Comparison of ENCODE assay signal across 39 cellular contexts in genomic region chr10:97132273-97132672, GRCh38. TPM values are rescaled to one million over a fixed set of nuclear protein-coding genes. Genes with fewer than 3 reads are reported as not detected.
"Had no signal": no experiment of that assay in that cellular context is flagged by ENCODE, and none has a peak within 500 bp of the region (broad histone marks: within the 10 kb centered on the region; RNA-seq: fewer than 3 reads in every experiment).

No MANE protein-coding gene starts in this region.

- ATAC-seq: activated T-cell treated with anti-CD3 and anti-CD28 coated beads, Interleukin-2, amount 50 U/mL, for 72 hours; activated T-helper 17 cell treated with anti-CD3 and anti-CD28 coated beads, Interleukin-2, amount 50 U/mL, for 72 hours; PC-3; Right ventricle myocardium inferior; SK-N-SH treated with all-trans-retinoic acid at 6 μM for 48 hours; T-cell; T-helper 17 cell had no signal

- H3K36me3 Mint-ChIP-seq: activated naive CD4-positive, alpha-beta T cell treated with anti-CD3 and anti-CD28 coated beads, Interleukin-2, amount 50 U/mL, for 24 hours; activated naive CD8-positive, alpha-beta T cell treated with anti-CD3 and anti-CD28 coated beads, Interleukin-2, amount 10 ng/mL, durations not matched to agents 7 days and 5 days; T-cell had no signal

- H3K36me3 ChIP-seq: ascending aorta, breast epithelium, Peyer's patch had no signal

- H3K27me3 ChIP-seq: ascending aorta, breast epithelium, Peyer's patch had no signal

- H3K4me1 Mint-ChIP-seq: activated B cell treated with CpG ODN at 0.5 μM for 24 hours; activated CD4-positive, alpha-beta memory T cell treated with anti-CD3 and anti-CD28 coated beads, Interleukin-2, amount 10 ng/mL, durations not matched to agents 7 days and 5 days; activated naive CD4-positive, alpha-beta T cell treated with anti-CD3 and anti-CD28 coated beads, Interleukin-2, amount 50 U/mL, for 24 hours; activated naive CD8-positive, alpha-beta T cell treated with anti-CD3 and anti-CD28 coated beads, Interleukin-2, amount 10 ng/mL, durations not matched to agents 7 days and 5 days; activated T-helper 17 cell treated with anti-CD3 and anti-CD28 coated beads, Interleukin-2, amount 50 U/mL, for 72 hours; T-cell had no signal

- DNase-seq: activated B cell treated with CpG ODN at 0.5 μM for 24 hours; activated CD4-positive, alpha-beta memory T cell treated with anti-CD3 and anti-CD28 coated beads, Interleukin-2, amount 10 ng/mL, durations not matched to agents 7 days and 5 days; activated CD4-positive, alpha-beta T cell treated with anti-CD3 and anti-CD28 coated beads for 4 hours; activated CD4-positive, alpha-beta T cell treated with anti-CD3 and anti-CD28 coated beads, Interleukin-2, amount 50 U/mL, for 1 hour; activated CD4-positive, CD25-positive, alpha-beta regulatory T cell treated with anti-CD3 and anti-CD28 coated beads, Interleukin-2, amount 50 U/mL, for 72 hours; activated CD8-positive, alpha-beta memory T cell treated with anti-CD3 and anti-CD28 coated beads for 24 hours; activated effector memory CD4-positive, alpha-beta T cell treated with anti-CD3 and anti-CD28 coated beads, Interleukin-2, amount 50 U/mL, for 16 hours; activated naive CD4-positive, alpha-beta T cell treated with Interleukin-2 at 50 U/mL for 16 hours; activated naive CD8-positive, alpha-beta T cell treated with anti-CD3 and anti-CD28 coated beads, Interleukin-2, amount 10 ng/mL, durations not matched to agents 7 days and 5 days; activated T-cell treated with anti-CD3 and anti-CD28 coated beads, Interleukin-2, amount 50 U/mL, for 1 hour; activated T-cell treated with anti-CD3 and anti-CD28 coated beads, Interleukin-2, amount 50 U/mL, for 72 hours; cerebellar nuclear complex; Karpas-422; KBM-7; NCI-H1105; NCI-H1436; NCI-H1930; NCI-H2081 treated with DMSO at 0.1 percent for 48 hours; NCI-H226; NCI-H446 treated with DMSO at 0.1 percent for 48 hours; NCI-H524; NCI-H69; NCI-H82; NK-92 treated with Interleukin-12 subunit alpha and Interleukin-12 subunit beta, amount 100 ng/mL, for 24 hours; PC-3; Peyer's patch; SIG-M5; T-cell; T-helper 17 cell; T-helper 9 cell had no signal

- H3K4me3 Mint-ChIP-seq: activated B cell treated with CpG ODN at 0.5 μM for 24 hours; activated CD4-positive, alpha-beta memory T cell treated with anti-CD3 and anti-CD28 coated beads, Interleukin-2, amount 10 ng/mL, durations not matched to agents 7 days and 5 days; activated naive CD4-positive, alpha-beta T cell treated with anti-CD3 and anti-CD28 coated beads, Interleukin-2, amount 50 U/mL, for 24 hours; activated naive CD8-positive, alpha-beta T cell treated with anti-CD3 and anti-CD28 coated beads, Interleukin-2, amount 10 ng/mL, durations not matched to agents 7 days and 5 days; activated T-cell treated with anti-CD3 and anti-CD28 coated beads, Interleukin-2, amount 50 U/mL, for 72 hours; activated T-helper 17 cell treated with anti-CD3 and anti-CD28 coated beads, Interleukin-2, amount 50 U/mL, for 72 hours; T-cell; T-helper 17 cell had no signal

- H3K9me3 ChIP-seq: ascending aorta, breast epithelium, Peyer's patch had no signal

- H3K27ac Mint-ChIP-seq: activated B cell treated with CpG ODN at 0.5 μM for 24 hours; activated CD4-positive, alpha-beta memory T cell treated with anti-CD3 and anti-CD28 coated beads, Interleukin-2, amount 10 ng/mL, durations not matched to agents 7 days and 5 days; activated naive CD4-positive, alpha-beta T cell treated with anti-CD3 and anti-CD28 coated beads, Interleukin-2, amount 50 U/mL, for 24 hours; activated naive CD8-positive, alpha-beta T cell treated with anti-CD3 and anti-CD28 coated beads, Interleukin-2, amount 10 ng/mL, durations not matched to agents 7 days and 5 days; activated T-cell treated with anti-CD3 and anti-CD28 coated beads, Interleukin-2, amount 50 U/mL, for 72 hours; activated T-helper 17 cell treated with anti-CD3 and anti-CD28 coated beads, Interleukin-2, amount 50 U/mL, for 72 hours; T-cell; T-helper 17 cell had no signal

- H3K4me3 ChIP-seq: ascending aorta, breast epithelium, Peyer's patch had no signal

- H3K27ac ChIP-seq: ascending aorta, breast epithelium, Peyer's patch, VCaP had no signal

- H3K9me3 Mint-ChIP-seq: activated B cell treated with CpG ODN at 0.5 μM for 24 hours; activated CD4-positive, alpha-beta memory T cell treated with anti-CD3 and anti-CD28 coated beads, Interleukin-2, amount 10 ng/mL, durations not matched to agents 7 days and 5 days; activated naive CD4-positive, alpha-beta T cell treated with anti-CD3 and anti-CD28 coated beads, Interleukin-2, amount 50 U/mL, for 24 hours; activated naive CD8-positive, alpha-beta T cell treated with anti-CD3 and anti-CD28 coated beads, Interleukin-2, amount 10 ng/mL, durations not matched to agents 7 days and 5 days; activated T-cell treated with anti-CD3 and anti-CD28 coated beads, Interleukin-2, amount 50 U/mL, for 72 hours; activated T-helper 17 cell treated with anti-CD3 and anti-CD28 coated beads, Interleukin-2, amount 50 U/mL, for 72 hours; T-cell had no signal

- H3K4me1 ChIP-seq: ascending aorta, breast epithelium, Peyer's patch had no signal

RNA-seq across cellular contexts. Expression of gene SLIT1, which starts 53.5 kb away (rescaled TPM):
- total RNA-seq: ascending aorta, MCF 10A, PC-3, SK-MEL-5 had no signal
